Comparison of ENCODE assay signal across 19 cellular contexts in the genomic region with DNA sequence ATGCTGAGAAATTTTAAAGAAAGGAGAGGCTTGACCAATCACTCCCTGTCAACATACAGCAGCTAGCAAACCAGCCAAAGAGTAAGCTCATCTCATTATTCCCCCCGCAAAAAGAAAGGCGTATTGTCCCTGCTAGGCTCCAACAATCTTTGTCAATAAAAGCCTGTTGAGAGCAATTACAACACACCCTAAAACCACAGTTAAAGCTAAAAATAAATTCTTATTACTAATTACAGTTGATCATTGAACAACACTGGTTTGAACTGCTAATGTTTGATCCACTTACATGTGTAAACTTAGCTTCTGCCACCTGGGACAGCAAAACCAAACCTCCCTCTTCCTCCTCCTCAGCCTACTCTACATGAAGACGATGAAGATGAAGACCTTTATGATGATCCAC.
DNase-seq lines count a peak whose midpoint lies in the region; TF ChIP-seq lines count a peak whose summit lies in the region.
"Had no signal": no experiment of that assay in that cellular context is flagged by ENCODE, and none has a peak within 500 bp of the region (broad histone marks: within the 10 kb centered on the region; RNA-seq: fewer than 3 reads in every experiment).

No MANE protein-coding gene starts in this region.

- CTCF ChIA-PET in HEK293 (lab: Yijun Ruan, JAX) = interaction anchor here (1.0 kb wide), 1 partner anchor 158 kb away, joined by 3 read pairs; no protein-coding TSS in a partner anchor

- peaks cover 6% of the 10 kb centered on the region; the same call in 1 of the 2 replicates for H3K4me1 ChIP-seq in HEK293 (ENCODE audit: control insufficient read depth, insufficient read depth, low read length)
- peaks cover 31% of the 10 kb centered on the region for H3K4me1 ChIP-seq in BE2C

- POLR2A ChIA-PET in HEK293 (lab: Yijun Ruan, JAX) = interaction anchor here (0.9 kb wide), 1 partner anchor 11 kb away, joined by 3 read pairs; no protein-coding TSS in a partner anchor

- H3K4me3 ChIP-seq in HEK293 (ENCODE audit: low read depth, low read length) (no peak overlapping the region), BE2C (ENCODE audit: low read depth, low read length) (no peak overlapping the region)
- H3K4me3 ChIP-seq: GM12878, MG63, PC-9 had no signal

- intact Hi-C loops in posterior vena cava (cut with DNase I) = no loop called here

- H3K36me3 ChIP-seq in HEK293 (ENCODE audit: control insufficient read depth in 2 of 2, insufficient read depth in 1 of 2, low read length in 2 of 2) (no peaks in the 10 kb centered on the region), BE2C (peaks cover 11% of the 10 kb centered on the region)
- H3K36me3 ChIP-seq: MG63 had no signal

- H3K27me3 ChIP-seq in BE2C = no peaks in the 10 kb centered on the region

- TF ChIP-seq CTCF in HEK293 (tag by site-specific recombination; IDR thresholded peaks at IDR 0.05) (no peak), BE2C (IDR thresholded peaks at IDR 0.05; ENCODE audit: low read depth, low read length) (no peak)

- H3K9me3 ChIP-seq in HEK293 (ENCODE audit: control insufficient read depth, insufficient read depth, low read depth, low read length) (no peaks in the 10 kb centered on the region), BE2C (no peaks in the 10 kb centered on the region)
- H3K9me3 ChIP-seq: MG63 had no signal

- H3K27ac ChIP-seq in HEK293 (ENCODE audit: extremely low read depth, low read depth, low read length) = no peak overlapping the region
- H3K27ac ChIP-seq: 22Rv1, PC-9 had no signal

- peak in 2 of 3 experiments; percentile 12 to 59 for DNase-seq in NCI-H1417 (lab: John Stamatoyannopoulos, UW)
- DNase-seq in NCI-H1417 treated with DMSO at 0.1 percent for 48 hours (lab: John Stamatoyannopoulos, UW) = no peak
- DNase-seq in NCI-H748 treated with DMSO at 0.1 percent for 48 hours (lab: John Stamatoyannopoulos, UW) = peak; percentile 16
- peak; percentile 92 for DNase-seq in renal cortical epithelial cell (ENCODE audit: low read depth)
- DNase-seq in BE2C = no peak
- DNase-seq in posterior vena cava (ENCODE audit: low spot score) = no peak
- no peak for DNase-seq in RPMI8226
- DNase-seq: AML-193, DMS153, GF-D8, HFFc6, Kasumi-1, MG63, NCI-H1092, NCI-H510A treated with DMSO at 0.1 percent for 48 hours, PC-9 had no signal

TF ChIP-seq in HEK293, 187 proteins besides CTCF, POLR2A, EP300 and RAD21:
- TF ChIP-seq ZNF121 (tag by site-specific recombination; IDR thresholded peaks at IDR 0.05) = no peak
- TF ChIP-seq, protein P1, sequence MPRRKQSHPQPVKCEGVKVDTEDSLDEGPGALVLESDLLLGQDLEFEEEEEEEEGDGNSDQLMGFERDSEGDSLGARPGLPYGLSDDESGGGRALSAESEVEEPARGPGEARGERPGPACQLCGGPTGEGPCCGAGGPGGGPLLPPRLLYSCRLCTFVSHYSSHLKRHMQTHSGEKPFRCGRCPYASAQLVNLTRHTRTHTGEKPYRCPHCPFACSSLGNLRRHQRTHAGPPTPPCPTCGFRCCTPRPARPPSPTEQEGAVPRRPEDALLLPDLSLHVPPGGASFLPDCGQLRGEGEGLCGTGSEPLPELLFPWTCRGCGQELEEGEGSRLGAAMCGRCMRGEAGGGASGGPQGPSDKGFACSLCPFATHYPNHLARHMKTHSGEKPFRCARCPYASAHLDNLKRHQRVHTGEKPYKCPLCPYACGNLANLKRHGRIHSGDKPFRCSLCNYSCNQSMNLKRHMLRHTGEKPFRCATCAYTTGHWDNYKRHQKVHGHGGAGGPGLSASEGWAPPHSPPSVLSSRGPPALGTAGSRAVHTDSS (tag by site-specific recombination; IDR thresholded peaks at IDR 0.05) = peak; percentile 81
TF ChIP-seq in HEK293: peak in this region for 1.

Comparison
In these comparisons a context has a peak if more than half of its experiments do, and no peak if none do; other contexts are left out.
1. DNase-seq: peak in NCI-H1417 (2 of 3), NCI-H748 treated with DMSO at 0.1 percent for 48 hours (single experiment) and renal cortical epithelial cell (single experiment); none in NCI-H1417 treated with DMSO at 0.1 percent for 48 hours (single experiment), BE2C (single experiment), posterior vena cava (single experiment) and RPMI8226 (single experiment).